In genomic region chr3:196608693-196609092, GRCh38 we compare ENCODE assay signal across 13 cellular contexts. TPM values are rescaled to one million over a fixed set of nuclear protein-coding genes. Genes with fewer than 3 reads are reported as not detected.
"Had no signal": no experiment of that assay in that cellular context is flagged by ENCODE, and none has a peak within 500 bp of the region (broad histone marks: within the 10 kb centered on the region; RNA-seq: fewer than 3 reads in every experiment).

No MANE protein-coding gene starts in this region.

- H3K36me3 Mint-ChIP-seq: activated CD4-positive, alpha-beta memory T cell treated with anti-CD3 and anti-CD28 coated beads for 36 hours; naive thymus-derived CD8-positive, alpha-beta T cell; type B pancreatic cell had no signal

- H3K9me3 ChIP-seq: lower lobe of right lung, thoracic aorta, vagina had no signal

- H3K9me3 Mint-ChIP-seq: activated B cell treated with CpG ODN at 0.5 μM for 24 hours; activated CD4-positive, alpha-beta memory T cell treated with anti-CD3 and anti-CD28 coated beads for 36 hours; activated naive CD8-positive, alpha-beta T cell treated with anti-CD3 and anti-CD28 coated beads, Interleukin-2, amount 50 U/mL, for 24 hours; naive thymus-derived CD8-positive, alpha-beta T cell; type B pancreatic cell had no signal

- FAIRE-seq: kidney had no signal

- H3K27ac ChIP-seq: cardiac muscle cell, thoracic aorta, vagina had no signal

- H3K36me3 ChIP-seq: cardiac muscle cell, heart right ventricle, lower lobe of right lung, thoracic aorta, vagina had no signal

- H3K4me3 Mint-ChIP-seq: type B pancreatic cell had no signal

- H3K27me3 Mint-ChIP-seq: activated B cell treated with CpG ODN at 0.5 μM for 24 hours; activated CD4-positive, alpha-beta T cell treated with anti-CD3 and anti-CD28 coated beads for 36 hours; activated naive CD8-positive, alpha-beta T cell treated with anti-CD3 and anti-CD28 coated beads, Interleukin-2, amount 50 U/mL, for 24 hours; naive thymus-derived CD8-positive, alpha-beta T cell; progenitor cell of endocrine pancreas had no signal

- H3K27ac Mint-ChIP-seq: progenitor cell of endocrine pancreas, type B pancreatic cell had no signal

- H3K27me3 ChIP-seq: vagina had no signal

- H3K4me3 ChIP-seq: cardiac muscle cell, lower lobe of right lung, thoracic aorta, vagina had no signal

RNA-seq across cellular contexts. Expression of gene NRROS, which starts 30.8 kb away (rescaled TPM):
- polyA plus RNA-seq: cardiac muscle cell had no signal
